ENCODE assay signal across 23 cellular contexts in genomic region chr3:76242886-76243753, GRCh38.
DNase-seq lines count a peak whose midpoint lies in the region; ATAC-seq and TF ChIP-seq lines count a peak whose summit lies in the region.
"Had no signal": no experiment of that assay in that cellular context is flagged by ENCODE, and none has a peak within 500 bp of the region (broad histone marks: within the 10 kb centered on the region; RNA-seq: fewer than 3 reads in every experiment).

No MANE protein-coding gene starts in this region.

- TF ChIP-seq CTCF in WTC11 (IDR thresholded peaks at IDR 0.05): no peak

- no peak overlapping the region for H2BK5ac ChIP-seq in trophoblast cell (ENCODE audit: low read depth, low read length, poor library complexity)

- H3K4me1 Mint-ChIP-seq in WTC11: peaks cover 11% of the 10 kb centered on the region
- H3K4me1 Mint-ChIP-seq: CD4-positive, CD25-positive, alpha-beta regulatory T cell had no signal

- H3K4me2 ChIP-seq in trophoblast cell (ENCODE audit: low read length): no peak overlapping the region
- H3K4me2 ChIP-seq: BLaER1, KMS-11 had no signal

- no peak overlapping the region for H2AFZ ChIP-seq in trophoblast cell (ENCODE audit: insufficient read depth, low read length, poor library complexity)

- ATAC-seq in WTC11 (peak; percentile 66), GM19324 (IDR thresholded peaks at IDR 0.05; ENCODE audit: low FRiP score, unreplicated experiment) (no peak)

- no peak overlapping the region for H2BK120ac ChIP-seq in trophoblast cell (ENCODE audit: insufficient read depth, low read length, poor library complexity)

- no peaks in the 10 kb centered on the region for H3K79me2 ChIP-seq in trophoblast cell (ENCODE audit: control insufficient read depth, insufficient read depth, low read length, poor library complexity)

- no peaks in the 10 kb centered on the region for H3K27me3 Mint-ChIP-seq in WTC11 (ENCODE audit: low read depth)
- H3K27me3 Mint-ChIP-seq: CD4-positive, CD25-positive, alpha-beta regulatory T cell had no signal

- CTCF ChIA-PET in WTC11 (lab: Charles Lee): no interaction called here

- no peak overlapping the region for H4K91ac ChIP-seq in trophoblast cell (ENCODE audit: low read depth, low read length)

- no peak overlapping the region for H3K4ac ChIP-seq in trophoblast cell (ENCODE audit: low read depth, low read length)

- H3K36me3 ChIP-seq in ES-I3 (ENCODE audit: insufficient read depth, low read length): no peaks in the 10 kb centered on the region
- H3K36me3 ChIP-seq in HUES64 (ENCODE audit: insufficient read depth, low read length): no peaks in the 10 kb centered on the region
- no peaks in the 10 kb centered on the region for H3K36me3 ChIP-seq in trophoblast cell (ENCODE audit: control insufficient read depth in 1 of 2, insufficient read depth in 2 of 2, low read length in 2 of 2)
- H3K36me3 ChIP-seq: BLaER1, SJSA1 had no signal

- H3K4me1 ChIP-seq in ES-I3 (ENCODE audit: insufficient read depth, low read length): no peaks in the 10 kb centered on the region
- H3K4me1 ChIP-seq in HUES64 (ENCODE audit: insufficient read depth, low read length): peaks cover 10% of the 10 kb centered on the region; the same call in 1 of the 2 replicates
- H3K4me1 ChIP-seq in trophoblast cell (ENCODE audit: control insufficient read depth in 1 of 2, insufficient read depth in 2 of 2, low read length in 2 of 2): no peaks in the 10 kb centered on the region
- H3K4me1 ChIP-seq: BLaER1, SJSA1 had no signal

- DNase-seq in WTC11 (ENCODE audit: low spot score) (no peak), iPS-NIHi11 (ENCODE audit: low spot score) (peak; percentile 11), inferior parietal cortex (ENCODE audit: extremely low spot score) (no peak), trophoblast cell (no peak)
- DNase-seq in activated CD4-positive, alpha-beta T cell treated with anti-CD3 and anti-CD28 coated beads for 4 hours: no peak
- DNase-seq: CD4-positive, CD25-positive, alpha-beta regulatory T cell; DMS153; DND-41; IMR-90; MM.1S; NCI-H1694; NCI-H2029 treated with DMSO at 0.1 percent for 48 hours; NCI-H446 treated with DMSO at 0.1 percent for 48 hours; NCI-H526; NCI-H82; Right ventricle myocardium superior; RPMI8226 had no signal

- H3K9me3 ChIP-seq in ES-I3 (ENCODE audit: control insufficient read depth, insufficient read depth, low read length) (0 out of 2 replicates have a peak, but pooled peaks cover 2% of the 10 kb centered on the region), HUES64 (ENCODE audit: insufficient read depth, low read depth, low read length) (no peaks in the 10 kb centered on the region), trophoblast cell (ENCODE audit: insufficient read depth, low read depth, low read length) (no peaks in the 10 kb centered on the region)
- H3K9me3 ChIP-seq: SJSA1 had no signal

- H3K9me3 Mint-ChIP-seq in WTC11: peaks cover 16% of the 10 kb centered on the region

- WGBS in HUES64: 82% methylated on average over 16 of the region's 17 CpGs
- no CpG with 5 or more reads among the region's 17 CpGs for WGBS in trophoblast cell (ENCODE audit: extremely low coverage, insufficient coverage, insufficient read length)

- no peak overlapping the region for H2BK12ac ChIP-seq in trophoblast cell (ENCODE audit: low read length)

- H4K12ac ChIP-seq in trophoblast cell (ENCODE audit: low read depth, low read length): no peak overlapping the region

- no peak overlapping the region for H3K18ac ChIP-seq in trophoblast cell (ENCODE audit: low read length)

- H3K79me1 ChIP-seq in trophoblast cell (ENCODE audit: low read length): no peaks in the 10 kb centered on the region

- no peak overlapping the region for H3K23ac ChIP-seq in trophoblast cell (ENCODE audit: low read length)

- H2AK5ac ChIP-seq in trophoblast cell (ENCODE audit: low read length): no peak overlapping the region

- peaks cover 7% of the 10 kb centered on the region for H3K36me3 Mint-ChIP-seq in WTC11
- H3K36me3 Mint-ChIP-seq: CD4-positive, CD25-positive, alpha-beta regulatory T cell had no signal

- no peak overlapping the region for H3K4me3 ChIP-seq in HUES64 (ENCODE audit: low read length)
- no peak overlapping the region for H3K4me3 ChIP-seq in trophoblast cell (ENCODE audit: low read depth, low read length)
- H3K4me3 ChIP-seq: BLaER1, SJSA1 had no signal

- POLR2A ChIA-PET in WTC11 (lab: Charles Lee): no interaction called here

- H4K8ac ChIP-seq in trophoblast cell (ENCODE audit: low read depth, low read length): no peak overlapping the region

- H3K9ac ChIP-seq in ES-I3 (ENCODE audit: low read depth, low read length) (peak overlapping the region; percentile 11; the same call in 1 of the 2 replicates), HUES64 (ENCODE audit: low read depth, low read length) (no peak overlapping the region), trophoblast cell (ENCODE audit: low read length) (no peak overlapping the region)
- H3K9ac ChIP-seq: BLaER1, KMS-11 had no signal

- H3K14ac ChIP-seq in trophoblast cell (ENCODE audit: low read length): no peak overlapping the region

- peak overlapping the region; percentile 41; the same call in 1 of the 2 replicates for H3K27ac ChIP-seq in HUES64 (ENCODE audit: low read depth, low read length)
- H3K27ac ChIP-seq in trophoblast cell (ENCODE audit: low read depth, low read length): no peak overlapping the region
- H3K27ac ChIP-seq: BLaER1, KMS-11, SJSA1 had no signal

- peak overlapping the region; percentile 90 for H3K27ac Mint-ChIP-seq in WTC11
- H3K27ac Mint-ChIP-seq: CD4-positive, CD25-positive, alpha-beta regulatory T cell had no signal

- H3K27me3 ChIP-seq in HUES64 (ENCODE audit: insufficient read depth, low read length) (no peaks in the 10 kb centered on the region), trophoblast cell (ENCODE audit: insufficient read depth, low read length) (no peaks in the 10 kb centered on the region)
- H3K27me3 ChIP-seq: BLaER1, SJSA1 had no signal

- H3K4me3 Mint-ChIP-seq in WTC11: no peak overlapping the region
- H3K4me3 Mint-ChIP-seq: CD4-positive, CD25-positive, alpha-beta regulatory T cell had no signal

TF ChIP-seq in WTC11, 78 proteins besides CTCF, POLR2A, EP300 and RAD21 (continues in another document):
- no peak for TF ChIP-seq FOXP4 (CRISPR knock-in tag; IDR thresholded peaks at IDR 0.05)
- no peak for TF ChIP-seq MXD4 (CRISPR knock-in tag; IDR thresholded peaks at IDR 0.05; ENCODE audit: borderline replicate concordance)
- no peak for TF ChIP-seq AFF4 (CRISPR knock-in tag; IDR thresholded peaks at IDR 0.05; ENCODE audit: borderline replicate concordance)
